In the genomic region with DNA sequence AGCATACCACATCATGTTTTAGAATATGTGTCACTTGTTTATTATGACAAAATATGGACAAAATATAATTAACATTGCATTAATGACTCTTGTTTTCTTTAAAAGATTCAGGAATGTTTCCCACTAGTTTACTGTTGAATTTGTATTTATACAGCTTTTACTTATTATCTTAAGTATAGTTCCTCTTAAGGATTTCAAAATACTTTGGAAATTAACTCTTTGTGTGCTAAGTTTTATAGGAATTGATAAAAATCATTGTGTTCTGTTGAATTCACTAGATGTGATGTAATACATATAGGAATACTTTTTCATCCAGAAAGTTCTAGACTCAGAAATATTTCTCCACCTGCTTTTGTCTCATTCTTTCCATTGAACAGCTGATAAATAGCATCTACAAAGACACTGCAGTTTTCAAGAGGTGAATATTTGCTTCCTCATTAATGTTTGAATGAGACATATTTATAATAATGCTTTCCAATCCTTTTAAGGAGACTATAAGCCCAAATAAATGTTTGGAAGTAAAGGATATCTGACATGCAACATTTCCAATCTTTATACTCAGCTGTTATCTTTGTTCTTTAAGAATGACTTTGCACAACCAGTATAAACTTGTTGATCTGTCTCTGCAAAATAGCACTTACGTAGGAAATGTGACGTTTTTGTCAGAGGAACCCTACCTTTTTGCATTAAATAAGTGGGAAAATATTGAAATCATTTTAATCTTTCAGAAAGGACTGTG, we compare ENCODE assay signal across 22 cellular contexts. TPM values are rescaled to one million over a fixed set of nuclear protein-coding genes. Genes with fewer than 3 reads are reported as not detected.
"Had no signal": no experiment of that assay in that cellular context is flagged by ENCODE, and none has a peak within 500 bp of the region (broad histone marks: within the 10 kb centered on the region; RNA-seq: fewer than 3 reads in every experiment).

No MANE protein-coding gene starts in this region.

- H3K36me3 ChIP-seq: cardiac muscle cell, heart left ventricle, thyroid gland, upper lobe of right lung had no signal

- ATAC-seq: activated CD8-positive, alpha-beta T cell treated with anti-CD3 and anti-CD28 coated beads, Interleukin-2, amount 10 ng/mL, durations not matched to agents 7 days and 5 days; activated T-cell treated with anti-CD3 and anti-CD28 coated beads, Interleukin-2, amount 50 U/mL, for 4 hours; heart left ventricle; left cardiac atrium; right cardiac atrium; upper lobe of right lung had no signal

- H3K27me3 ChIP-seq: cardiac muscle cell, heart left ventricle, thyroid gland, upper lobe of right lung had no signal

- H3K9me3 Mint-ChIP-seq: activated naive CD4-positive, alpha-beta T cell treated with anti-CD3 and anti-CD28 coated beads for 36 hours; activated T-cell treated with anti-CD3 and anti-CD28 coated beads, Interleukin-2, amount 50 U/mL, for 4 hours had no signal

- DNase-seq: activated CD4-positive, alpha-beta T cell treated with anti-CD3 and anti-CD28 coated beads, Interleukin-2, amount 50 U/mL, for 1 hour; activated CD8-positive, alpha-beta T cell treated with anti-CD3 and anti-CD28 coated beads, Interleukin-2, amount 10 ng/mL, durations not matched to agents 7 days and 5 days; activated effector memory CD4-positive, alpha-beta T cell treated with Interleukin-2 at 50 U/mL for 16 hours; activated naive CD4-positive, alpha-beta T cell treated with anti-CD3 and anti-CD28 coated beads for 36 hours; activated naive CD8-positive, alpha-beta T cell treated with anti-CD3 and anti-CD28 coated beads, Interleukin-2, amount 50 U/mL, for 24 hours; activated T-cell treated with anti-CD3 and anti-CD28 coated beads, Interleukin-2, amount 50 U/mL, for 4 hours; cortex of kidney; endodermal cell; heart left ventricle; left cardiac atrium; mesenchymal stem cell; nephron progenitor cell; nucleus accumbens; right cardiac atrium; substantia nigra; T-helper 9 cell; thyroid gland; upper lobe of right lung had no signal

- H3K4me1 Mint-ChIP-seq: endodermal cell, nephron progenitor cell had no signal

- H3K27ac ChIP-seq: cardiac muscle cell, heart left ventricle, parathyroid adenoma, thyroid gland, upper lobe of right lung had no signal

- H3K27ac Mint-ChIP-seq: activated CD8-positive, alpha-beta T cell treated with anti-CD3 and anti-CD28 coated beads, Interleukin-2, amount 10 ng/mL, durations not matched to agents 7 days and 5 days; activated naive CD4-positive, alpha-beta T cell treated with anti-CD3 and anti-CD28 coated beads for 36 hours; activated naive CD8-positive, alpha-beta T cell treated with anti-CD3 and anti-CD28 coated beads, Interleukin-2, amount 50 U/mL, for 24 hours; endodermal cell; nephron progenitor cell had no signal

- H2AFZ ChIP-seq: parathyroid adenoma had no signal

- H3K4me1 ChIP-seq: parathyroid adenoma, thyroid gland, upper lobe of right lung had no signal

- H3K9ac ChIP-seq: parathyroid adenoma had no signal

- H3K79me2 ChIP-seq: parathyroid adenoma had no signal

- H3K9me3 ChIP-seq: heart left ventricle, thyroid gland, upper lobe of right lung had no signal

- H3K27me3 Mint-ChIP-seq: activated naive CD8-positive, alpha-beta T cell treated with anti-CD3 and anti-CD28 coated beads, Interleukin-2, amount 50 U/mL, for 24 hours; stimulated activated naive CD8-positive, alpha-beta T cell treated with anti-CD3 and anti-CD28 coated beads, Interleukin-15, Interleukin-2, amounts not matched to agents 100 ng/mL and 50 ng/mL, for 24 hours had no signal

- H3K4me3 ChIP-seq: cardiac muscle cell, heart left ventricle, thyroid gland, upper lobe of right lung had no signal

- H3K4me3 Mint-ChIP-seq: activated CD8-positive, alpha-beta T cell treated with anti-CD3 and anti-CD28 coated beads, Interleukin-2, amount 10 ng/mL, durations not matched to agents 7 days and 5 days; activated naive CD4-positive, alpha-beta T cell treated with anti-CD3 and anti-CD28 coated beads for 36 hours; activated naive CD8-positive, alpha-beta T cell treated with anti-CD3 and anti-CD28 coated beads, Interleukin-2, amount 50 U/mL, for 24 hours; activated T-cell treated with anti-CD3 and anti-CD28 coated beads, Interleukin-2, amount 50 U/mL, for 4 hours; endodermal cell; nephron progenitor cell; stimulated activated naive CD8-positive, alpha-beta T cell treated with anti-CD3 and anti-CD28 coated beads, Interleukin-15, Interleukin-2, amounts not matched to agents 100 ng/mL and 50 ng/mL, for 24 hours had no signal

RNA-seq across cellular contexts. Expression of gene SAMSN1, which starts 38.4 kb away (rescaled TPM):
- total RNA-seq: myocyte had no signal
